ENCODE assay signal across 12 cellular contexts in the genomic region with DNA sequence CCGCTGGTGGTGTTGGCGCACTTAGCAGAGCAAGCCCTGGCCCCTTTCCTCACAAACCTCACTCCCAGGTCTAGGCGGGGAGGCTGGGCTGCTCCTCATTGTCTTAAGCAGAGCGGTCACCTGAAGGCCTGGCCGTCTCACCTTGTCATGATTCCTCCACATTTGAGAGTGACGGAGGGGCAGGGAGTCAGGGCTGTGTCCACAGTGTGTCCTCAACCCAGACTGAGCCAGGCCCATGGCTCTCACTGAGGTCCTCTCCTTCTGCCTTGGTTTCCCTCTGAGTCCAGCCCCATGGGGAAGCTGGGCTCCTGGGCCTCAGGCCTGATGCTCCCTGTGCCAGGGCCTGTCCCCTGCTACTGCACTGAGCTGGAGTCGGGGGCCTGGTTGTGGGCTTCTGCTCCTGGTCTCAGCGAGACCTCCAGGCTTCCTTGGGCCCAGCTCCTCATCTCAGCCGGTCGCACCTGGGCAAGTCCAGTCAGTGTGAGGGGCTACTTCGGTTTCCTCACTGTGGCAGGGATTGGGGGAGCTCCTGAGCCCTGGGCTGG. TPM values are rescaled to one million over a fixed set of nuclear protein-coding genes. Genes with fewer than 3 reads are reported as not detected.
DNase-seq lines count a peak whose midpoint lies in the region; ATAC-seq and TF ChIP-seq lines count a peak whose summit lies in the region.
"Had no signal": no experiment of that assay in that cellular context is flagged by ENCODE, and none has a peak within 500 bp of the region (broad histone marks: within the 10 kb centered on the region; RNA-seq: fewer than 3 reads in every experiment).

No MANE protein-coding gene starts in this region.

- DNase-seq in Peyer's patch (no peak), transverse colon (no peak), NCI-H524 (lab: John Stamatoyannopoulos, UW) (no peak), D341Med (ENCODE audit: low spot score) (no peak)
- no peak for DNase-seq in stimulated activated naive CD8-positive, alpha-beta T cell treated with anti-CD3 and anti-CD28 coated beads, Interleukin-15, Interleukin-2, amounts not matched to agents 100 U/mL and 50 U/mL, for 24 hours
- DNase-seq: activated T-cell treated with anti-CD3 and anti-CD28 coated beads, Interleukin-2, amount 50 U/mL, for 48 hours; Kasumi-1; NCI-H2171; RPMI8226 had no signal

- H3K4me3 ChIP-seq in Peyer's patch: no peak overlapping the region
- H3K4me3 ChIP-seq in duodenal mucosa (ENCODE audit: low read depth in 1 of 2, low read length in 2 of 2): no peak overlapping the region
- H3K4me3 ChIP-seq in muscle layer of duodenum (ENCODE audit: low read depth in 1 of 2, low read length in 2 of 2): no peak overlapping the region
- H3K4me3 ChIP-seq in transverse colon: no peak overlapping the region

- H3K4me1 ChIP-seq in Peyer's patch: peaks cover 2 to 50% (median 15%) of the 10 kb centered on the region in 4 donors
- H3K4me1 ChIP-seq in duodenal mucosa (ENCODE audit: control insufficient read depth in 1 of 2, insufficient read depth in 2 of 2, low read length in 2 of 2): peaks cover 42 to 59% of the 10 kb centered on the region in 2 donors
- peaks cover 6 to 7% of the 10 kb centered on the region in 2 donors for H3K4me1 ChIP-seq in muscle layer of duodenum (ENCODE audit: control insufficient read depth in 1 of 2, insufficient read depth in 2 of 2, low read length in 2 of 2)
- H3K4me1 ChIP-seq in transverse colon: peaks cover 42 to 71% (median 53%) of the 10 kb centered on the region in 4 donors

- 76% methylated on average over 10 of the region's 11 CpGs; no CpG with 5 or more reads in 1 of the 2 donors for WGBS in transverse colon (ENCODE audit: low coverage in 1 of 2), 2 donors

- H3K36me3 ChIP-seq in Peyer's patch (no peaks in the 10 kb centered on the region), duodenal mucosa (ENCODE audit: control insufficient read depth in 1 of 2, insufficient read depth in 2 of 2, low read length in 2 of 2) (no peaks in the 10 kb centered on the region), muscle layer of duodenum (ENCODE audit: control insufficient read depth in 1 of 2, insufficient read depth in 2 of 2, low read length in 2 of 2) (no peaks in the 10 kb centered on the region), transverse colon (no peaks in the 10 kb centered on the region)

- intact Hi-C loops in transverse colon (cut with DNase I; ENCODE audit: low total_unique reads): no loop called here

- no peak for TF ChIP-seq POLR2A in Peyer's patch (IDR thresholded peaks at IDR 0.05)
- no peak for TF ChIP-seq POLR2A in transverse colon (IDR thresholded peaks at IDR 0.05)

- H3K27ac ChIP-seq in Peyer's patch (peak overlapping the region; percentile 7 to 90 (median 84)), duodenal mucosa (ENCODE audit: low read depth, low read length) (peak overlapping the region; percentile 79), muscle layer of duodenum (ENCODE audit: low read length) (peak overlapping the region; percentile 58), transverse colon (peak overlapping the region; percentile 83 to 93 (median 88))

- no peaks in the 10 kb centered on the region for H3K27me3 ChIP-seq in Peyer's patch
- no peaks in the 10 kb centered on the region for H3K27me3 ChIP-seq in duodenal mucosa (ENCODE audit: control insufficient read depth in 1 of 2, insufficient read depth in 2 of 2, low read length in 2 of 2)
- H3K27me3 ChIP-seq in muscle layer of duodenum (ENCODE audit: low read depth, low read length): no peaks in the 10 kb centered on the region
- no peaks in the 10 kb centered on the region for H3K27me3 ChIP-seq in transverse colon

- H3K9me3 ChIP-seq in Peyer's patch (no peaks in the 10 kb centered on the region), duodenal mucosa (ENCODE audit: control insufficient read depth in 1 of 2, low read length in 2 of 2) (no peaks in the 10 kb centered on the region), muscle layer of duodenum (ENCODE audit: control insufficient read depth in 1 of 2, low read length in 2 of 2) (no peaks in the 10 kb centered on the region), transverse colon (no peaks in the 10 kb centered on the region)

- in situ Hi-C loops in transverse colon (cut with MboI; ENCODE audit: low pct_ligation_motif_present in 1 of 4, low pct_unique_long_range_greater_than_20kb in 1 of 4, low sequenced_read_pairs in 3 of 4): no loop called here

- TF ChIP-seq CTCF in Peyer's patch (IDR thresholded peaks at IDR 0.05) (no peak), transverse colon (IDR thresholded peaks at IDR 0.05) (no peak)

- H3K9ac ChIP-seq in duodenal mucosa (ENCODE audit: low read depth in 1 of 2, low read length in 2 of 2): peak overlapping the region; percentile 79 to 93

- ATAC-seq in stimulated activated naive CD8-positive, alpha-beta T cell treated with anti-CD3 and anti-CD28 coated beads, Interleukin-15, Interleukin-2, amounts not matched to agents 100 U/mL and 50 U/mL, for 24 hours: no peak

- no peak for TF ChIP-seq EP300 in transverse colon (IDR thresholded peaks at IDR 0.05; ENCODE audit: low read depth)

RNA-seq across cellular contexts. Expression of a gene that starts 44.9 kb away (rescaled TPM):
- total RNA-seq in Peyer's patch (under 1 TPM in 2 of 4 donors, not detected in 2; 0.13 to 0.38 TPM), transverse colon (under 1 TPM in 1 of 4 donors, not detected in 3; 0.14 TPM)
- total RNA-seq: frontal cortex had no signal
